10 cellular contexts compared by ENCODE assay signal in the genomic region with DNA sequence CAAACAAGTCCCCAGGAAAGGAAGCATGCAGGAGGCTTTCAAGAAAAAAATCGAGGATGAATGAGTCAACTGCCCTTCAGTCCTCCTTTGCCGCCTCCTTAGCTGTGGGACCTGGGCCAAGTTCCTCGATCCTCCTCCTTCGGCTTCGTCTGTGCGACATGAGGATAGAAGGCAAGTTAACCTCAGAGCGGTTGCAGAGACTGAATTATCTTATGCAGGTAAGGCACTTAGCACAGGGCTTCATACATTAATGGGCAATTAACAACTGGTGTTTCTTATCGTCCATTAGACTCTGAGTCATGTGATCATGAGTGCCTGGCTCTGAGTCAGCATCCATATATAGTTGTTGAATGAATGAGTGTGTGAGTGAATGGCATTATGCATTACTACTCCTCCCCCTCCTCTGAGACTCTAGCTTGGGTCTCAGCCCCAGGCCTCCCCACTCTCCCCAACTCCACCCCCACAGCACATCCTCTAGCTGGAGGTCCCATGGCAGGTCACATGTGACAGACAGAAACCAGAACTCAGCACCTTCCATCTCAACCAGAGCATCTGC. TPM values are rescaled to one million over a fixed set of nuclear protein-coding genes. Genes with fewer than 3 reads are reported as not detected.
DNase-seq lines count a peak whose midpoint lies in the region; ATAC-seq and TF ChIP-seq lines count a peak whose summit lies in the region.
"Had no signal": no experiment of that assay in that cellular context is flagged by ENCODE, and none has a peak within 500 bp of the region (broad histone marks: within the 10 kb centered on the region; RNA-seq: fewer than 3 reads in every experiment).

No MANE protein-coding gene starts in this region.

- H3K36me3 Mint-ChIP-seq in HFFc6 (ENCODE audit: low read depth): peaks cover 6% of the 10 kb centered on the region

- H3K27me3 Mint-ChIP-seq in HFFc6 (ENCODE audit: insufficient read depth): peaks cover 16% of the 10 kb centered on the region

- in situ Hi-C loops in ACHN (cut with HindIII; ENCODE audit: low pct_ligation_motif_present, low pct_unique_long_range_greater_than_20kb, low sequenced_read_pairs) (no loop called here), G401 (cut with HindIII; ENCODE audit: low sequenced_read_pairs) (no loop called here)

- DNase-seq in ACHN (peak; percentile 79), HFFc6 (peak; percentile 68), RPMI7951 (ENCODE audit: low read depth) (peak; percentile 78), foreskin fibroblast (peak; percentile 57 to 76), NCI-H146 treated with DMSO at 0.1 percent for 48 hours (lab: John Stamatoyannopoulos, UW; ENCODE audit: unreplicated experiment) (no peak), G401 (ENCODE audit: low spot score) (no peak)
- DNase-seq: NCI-H1930 had no signal

- peak overlapping the region; percentile 83 for H3K4me3 Mint-ChIP-seq in HFFc6
- H3K4me3 Mint-ChIP-seq: stimulated activated naive CD8-positive, alpha-beta T cell treated with anti-CD3 and anti-CD28 coated beads, Interleukin-15, Interleukin-2, amounts not matched to agents 100 ng/mL and 50 ng/mL, for 24 hours had no signal

- H3K27ac Mint-ChIP-seq in HFFc6: peak overlapping the region; percentile 78
- H3K27ac Mint-ChIP-seq: stimulated activated naive CD8-positive, alpha-beta T cell treated with anti-CD3 and anti-CD28 coated beads, Interleukin-15, Interleukin-2, amounts not matched to agents 100 ng/mL and 50 ng/mL, for 24 hours had no signal

- ATAC-seq in HG03280 (IDR thresholded peaks at IDR 0.05; ENCODE audit: unreplicated experiment) (no peak), HG03175 (IDR thresholded peaks at IDR 0.05; ENCODE audit: unreplicated experiment) (no peak)

- H3K9me3 Mint-ChIP-seq in HFFc6: peaks cover 9% of the 10 kb centered on the region

- H3K4me3 ChIP-seq in foreskin fibroblast (ENCODE audit: low read depth in 1 of 2, low read length in 2 of 2): no peak overlapping the region

- H3K4me1 Mint-ChIP-seq in HFFc6 (ENCODE audit: low read depth): peaks cover 30% of the 10 kb centered on the region

- no peak for TF ChIP-seq CTCF in HFFc6 (IDR thresholded peaks at IDR 0.05)
- no peak for TF ChIP-seq CTCF in foreskin fibroblast (IDR thresholded peaks at IDR 0.05; ENCODE audit: low read depth, low read length)

RNA-seq across cellular contexts. Expression of gene TTC9B, which starts 1.6 kb away (rescaled TPM):
- total RNA-seq in HFFc6 (2021; fragmentation: NEBNext Ultra II Directional; extraction: Animal tissue kit (Norgen Biotek cat#: 25700)): not detected
- total RNA-seq in RPMI7951 (2014; rRNA removed; shearing (Covaris generic)): not detected in 2 replicates
- total RNA-seq in G401 (2014; rRNA removed; shearing (Covaris generic)): not detected in 2 replicates

RNA-seq across cellular contexts. Expression of gene CCNP, which starts 6.7 kb away (rescaled TPM):
- under 1 TPM in 3 of 6 experiments, not detected in 3; 0.22 to 0.33 (median 0.31) TPM for total RNA-seq in HFFc6 (2021; fragmentation: NEBNext Ultra II Directional; extraction: Animal tissue kit (Norgen Biotek cat#: 25700))
- total RNA-seq in RPMI7951 (2014; rRNA removed; shearing (Covaris generic)): 0.29 TPM in 1 of 2 replicates, not detected in the other
- not detected in 2 replicates for total RNA-seq in G401 (2014; rRNA removed; shearing (Covaris generic))

RNA-seq across cellular contexts. Expression of gene MAP3K10, which starts 28.6 kb away (rescaled TPM):
- total RNA-seq in HFFc6 (2021; fragmentation: NEBNext Ultra II Directional; extraction: Animal tissue kit (Norgen Biotek cat#: 25700)): 10 to 100 TPM; 10.7 to 14.9 (median 11.3) TPM
- total RNA-seq in RPMI7951 (2014; rRNA removed; shearing (Covaris generic)): 3.8 and 4.9 TPM in 2 replicates
- total RNA-seq in G401 (2014; rRNA removed; shearing (Covaris generic)): 13.8 and 21.7 TPM in 2 replicates

Comparison
In these comparisons a context has a peak if more than half of its experiments do, and no peak if none do; other contexts are left out.
1. DNase-seq: peak in ACHN (single experiment), HFFc6 (single experiment), RPMI7951 (single experiment) and foreskin fibroblast (2 of 2); none in NCI-H146 treated with DMSO at 0.1 percent for 48 hours (single experiment) and G401 (single experiment).